In genomic region chr3:99953596-99953995, GRCh38 we compare ENCODE assay signal across 2 cellular contexts.
TF ChIP-seq lines count a peak whose summit lies in the region.

No MANE protein-coding gene starts in this region.

TF ChIP-seq in SK-N-SH, 30 proteins besides CTCF, POLR2A, EP300 and RAD21 (continued from another document):
- TF ChIP-seq REST (IDR thresholded peaks at IDR 0.05; ENCODE audit: low read depth, low read length): no peak
- TF ChIP-seq SMC3 (IDR thresholded peaks at IDR 0.05; ENCODE audit: low read depth, low read length): no peak
- no peak for TF ChIP-seq RCOR1 (IDR thresholded peaks at IDR 0.05; ENCODE audit: low read length)
- no peak for TF ChIP-seq YY1 (IDR thresholded peaks at IDR 0.05; ENCODE audit: low read depth)
- no peak for TF ChIP-seq GABPA (IDR thresholded peaks at IDR 0.05; ENCODE audit: low read depth)
- TF ChIP-seq RXRA (IDR thresholded peaks at IDR 0.05; ENCODE audit: borderline replicate concordance, low read depth): no peak
- TF ChIP-seq TAF1 (IDR thresholded peaks at IDR 0.05; ENCODE audit: borderline replicate concordance, low read depth, low read length): no peak
- TF ChIP-seq NRF1 (IDR thresholded peaks at IDR 0.05; ENCODE audit: low read depth, low read length): no peak
- no peak for TF ChIP-seq FOXM1 (IDR thresholded peaks at IDR 0.05; ENCODE audit: low read depth)
- no peak for TF ChIP-seq EZH2phosphoT487 (IDR thresholded peaks at IDR 0.05; ENCODE audit: borderline replicate concordance, low read depth)

TF ChIP-seq in SK-N-SH treated with all-trans-retinoic acid at 6 μM for 48 hours, 23 proteins besides CTCF, POLR2A, EP300 and RAD21 (continued from another document):
- no peak for TF ChIP-seq ARNTL (CRISPR knock-in tag; IDR thresholded peaks at IDR 0.05; ENCODE audit: borderline replicate concordance, low read depth)
- no peak for TF ChIP-seq ZFP3 (CRISPR knock-in tag; IDR thresholded peaks at IDR 0.05)
- no peak for TF ChIP-seq TCF4 (CRISPR knock-in tag; IDR thresholded peaks at IDR 0.05; ENCODE audit: borderline replicate concordance)
- no peak for TF ChIP-seq ESRRG (CRISPR knock-in tag; IDR thresholded peaks at IDR 0.05)
TF ChIP-seq in SK-N-SH treated with all-trans-retinoic acid at 6 μM for 48 hours: peak in this region for 0.
